20 cellular contexts compared by ENCODE assay signal in the genomic region with DNA sequence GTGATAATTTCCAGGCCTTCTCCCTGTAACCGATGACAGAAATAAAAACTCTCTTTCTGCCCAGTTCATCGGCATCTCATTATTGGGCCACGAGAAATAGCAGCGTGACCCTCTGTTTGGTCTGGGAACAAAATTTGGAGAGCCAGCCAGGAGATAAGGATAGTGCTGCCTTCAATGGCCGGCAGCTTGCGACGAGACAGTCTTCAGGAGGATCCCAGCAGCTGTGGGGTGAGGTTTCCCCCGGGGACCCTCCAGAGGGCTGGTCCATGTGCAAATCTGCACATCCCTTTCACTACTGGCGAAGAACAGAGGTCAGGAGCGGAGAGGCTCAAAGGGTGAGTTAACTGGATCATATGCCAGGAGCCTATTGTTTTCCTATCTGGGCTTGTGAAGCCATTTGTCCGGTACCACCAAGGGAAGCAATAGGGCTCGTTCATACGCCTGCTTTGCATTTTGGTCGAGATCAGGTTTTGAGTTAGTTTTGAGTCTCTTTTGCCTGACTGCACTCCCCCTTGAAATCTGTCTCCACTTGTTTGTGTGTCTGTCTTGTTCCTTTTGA. TPM values are rescaled to one million over a fixed set of nuclear protein-coding genes. Genes with fewer than 3 reads are reported as not detected.
"Had no signal": no experiment of that assay in that cellular context is flagged by ENCODE, and none has a peak within 500 bp of the region (broad histone marks: within the 10 kb centered on the region; RNA-seq: fewer than 3 reads in every experiment).

No MANE protein-coding gene starts in this region.

- H3K4me3 ChIP-seq: tibial artery had no signal

- H3K27me3 Mint-ChIP-seq: natural killer cell treated with Interleukin-12 subunit alpha and Interleukin-12 subunit beta and Interleukin-15 and Interleukin-18, amount 100 ng/mL, for 72 hours; stimulated activated naive B cell treated with anti-CD40 and anti-IgM and Interleukin-4, amounts not matched to agents 10 μg/mL and 1 μg/mL and 100 μg/mL, for 72 hours had no signal

- H3K4me3 Mint-ChIP-seq: activated naive CD8-positive, alpha-beta T cell treated with anti-CD3 and anti-CD28 coated beads, Interleukin-2, amount 10 ng/mL, durations not matched to agents 7 days and 5 days; activated T-helper 1 cell treated with anti-CD3 and anti-CD28 coated beads, Interleukin-12 subunit alpha, Interleukin-12 subunit beta, Interleukin-2, Interleukin-4 antibody, amounts not matched to agents 30 ng/mL and 10 ng/mL and 1 ng/mL, durations not matched to agents 14 hours and 24 hours and 36 hours; natural killer cell treated with Interleukin-12 subunit alpha and Interleukin-12 subunit beta and Interleukin-15 and Interleukin-18, amount 100 ng/mL, for 72 hours; stimulated activated naive B cell treated with anti-CD40 and anti-IgM and Interleukin-4, amounts not matched to agents 10 μg/mL and 1 μg/mL and 100 μg/mL, for 72 hours had no signal

- H3K36me3 Mint-ChIP-seq: activated naive CD8-positive, alpha-beta T cell treated with anti-CD3 and anti-CD28 coated beads, Interleukin-2, amount 10 ng/mL, durations not matched to agents 7 days and 5 days; natural killer cell treated with Interleukin-12 subunit alpha and Interleukin-12 subunit beta and Interleukin-15 and Interleukin-18, amount 100 ng/mL, for 72 hours had no signal

- H3K27ac Mint-ChIP-seq: activated naive CD8-positive, alpha-beta T cell treated with anti-CD3 and anti-CD28 coated beads, Interleukin-2, amount 10 ng/mL, durations not matched to agents 7 days and 5 days; activated T-helper 1 cell treated with anti-CD3 and anti-CD28 coated beads, Interleukin-12 subunit alpha, Interleukin-12 subunit beta, Interleukin-2, Interleukin-4 antibody, amounts not matched to agents 30 ng/mL and 10 ng/mL and 1 ng/mL, durations not matched to agents 14 hours and 24 hours and 36 hours; natural killer cell treated with Interleukin-12 subunit alpha and Interleukin-12 subunit beta and Interleukin-15 and Interleukin-18, amount 100 ng/mL, for 72 hours; stimulated activated naive B cell treated with anti-CD40 and anti-IgM and Interleukin-4, amounts not matched to agents 10 μg/mL and 1 μg/mL and 100 μg/mL, for 72 hours had no signal

- DNase-seq: activated naive CD4-positive, alpha-beta T cell; activated naive CD8-positive, alpha-beta T cell treated with anti-CD3 and anti-CD28 coated beads, Interleukin-2, amount 10 ng/mL, durations not matched to agents 7 days and 5 days; brain microvascular endothelial cell; effector CD8-positive, alpha-beta T cell; foreskin keratinocyte; head of caudate nucleus; mammary epithelial cell; stimulated activated CD4-positive, alpha-beta T cell treated with anti-CD3 and anti-CD28 coated beads, Interleukin-2, amount 100 ng/mL, for 48 hours; stimulated activated naive B cell treated with anti-CD40 and anti-IgM and Interleukin-4, amounts not matched to agents 10 μg/mL and 1 μg/mL and 100 μg/mL, for 72 hours; T-helper 2 cell; tibial artery had no signal

- H3K27me3 ChIP-seq: brain microvascular endothelial cell, foreskin keratinocyte, tibial artery had no signal

- H3K9me3 ChIP-seq: tibial artery had no signal

- ATAC-seq: activated CD4-positive, CD25-positive, alpha-beta regulatory T cell treated with anti-CD3 and anti-CD28 coated beads, Interleukin-2, amount 50 U/mL, for 24 hours; foreskin keratinocyte; natural killer cell treated with Interleukin-12 subunit alpha and Interleukin-12 subunit beta and Interleukin-15 and Interleukin-18, amount 100 ng/mL, for 72 hours; stimulated activated naive B cell treated with anti-CD40 and anti-IgM and Interleukin-4, amounts not matched to agents 10 μg/mL and 1 μg/mL and 100 μg/mL, for 72 hours had no signal

- H3K9me3 Mint-ChIP-seq: activated naive CD8-positive, alpha-beta T cell treated with anti-CD3 and anti-CD28 coated beads, Interleukin-2, amount 10 ng/mL, durations not matched to agents 7 days and 5 days; activated T-helper 1 cell treated with anti-CD3 and anti-CD28 coated beads, Interleukin-12 subunit alpha, Interleukin-12 subunit beta, Interleukin-2, Interleukin-4 antibody, amounts not matched to agents 30 ng/mL and 10 ng/mL and 1 ng/mL, durations not matched to agents 14 hours and 24 hours and 36 hours; natural killer cell treated with Interleukin-12 subunit alpha and Interleukin-12 subunit beta and Interleukin-15 and Interleukin-18, amount 100 ng/mL, for 72 hours; stimulated activated naive B cell treated with anti-CD40 and anti-IgM and Interleukin-4, amounts not matched to agents 10 μg/mL and 1 μg/mL and 100 μg/mL, for 72 hours had no signal

- H3K27ac ChIP-seq: brain microvascular endothelial cell, foreskin keratinocyte, tibial artery had no signal

- H3K4me1 Mint-ChIP-seq: activated naive CD8-positive, alpha-beta T cell treated with anti-CD3 and anti-CD28 coated beads, Interleukin-2, amount 10 ng/mL, durations not matched to agents 7 days and 5 days had no signal

- H3K36me3 ChIP-seq: brain microvascular endothelial cell, tibial artery had no signal

- FAIRE-seq: islet of Langerhans, TTC549 had no signal

- H3K4me1 ChIP-seq: foreskin keratinocyte had no signal

RNA-seq across cellular contexts. Expression of a gene that starts 4.8 kb away (rescaled TPM):
- total RNA-seq: foreskin keratinocyte, mammary epithelial cell, mucosa of gallbladder, subcutaneous adipose tissue had no signal

RNA-seq across cellular contexts. Expression of a gene that starts 26.1 kb away (rescaled TPM):
- total RNA-seq: activated CD8-positive, alpha-beta memory T cell treated with anti-CD3 and anti-CD28 coated beads for 36 hours; activated naive CD8-positive, alpha-beta T cell treated with anti-CD3 and anti-CD28 coated beads, Interleukin-2, amount 10 ng/mL, durations not matched to agents 7 days and 5 days; activated T-helper 1 cell treated with anti-CD3 and anti-CD28 coated beads, Interleukin-12 subunit alpha, Interleukin-12 subunit beta, Interleukin-2, Interleukin-4 antibody, amounts not matched to agents 30 ng/mL and 10 ng/mL and 1 ng/mL, durations not matched to agents 14 hours and 24 hours and 36 hours; foreskin keratinocyte; mammary epithelial cell; natural killer cell treated with Interleukin-12 subunit alpha and Interleukin-12 subunit beta and Interleukin-15 and Interleukin-18, amount 100 ng/mL, for 72 hours; osteocyte; subcutaneous adipose tissue had no signal
- polyA plus RNA-seq: foreskin keratinocyte, mammary epithelial cell had no signal

RNA-seq across cellular contexts. Expression of a gene that starts 30.7 kb away (rescaled TPM):
- total RNA-seq: activated CD8-positive, alpha-beta memory T cell treated with anti-CD3 and anti-CD28 coated beads for 36 hours; activated naive CD8-positive, alpha-beta T cell treated with anti-CD3 and anti-CD28 coated beads, Interleukin-2, amount 10 ng/mL, durations not matched to agents 7 days and 5 days; activated T-helper 1 cell treated with anti-CD3 and anti-CD28 coated beads, Interleukin-12 subunit alpha, Interleukin-12 subunit beta, Interleukin-2, Interleukin-4 antibody, amounts not matched to agents 30 ng/mL and 10 ng/mL and 1 ng/mL, durations not matched to agents 14 hours and 24 hours and 36 hours; foreskin keratinocyte; mammary epithelial cell; natural killer cell treated with Interleukin-12 subunit alpha and Interleukin-12 subunit beta and Interleukin-15 and Interleukin-18, amount 100 ng/mL, for 72 hours; osteocyte; subcutaneous adipose tissue had no signal
- polyA plus RNA-seq: foreskin keratinocyte, mammary epithelial cell had no signal
